Comparison of ENCODE assay signal across 9 cellular contexts in the genomic region with DNA sequence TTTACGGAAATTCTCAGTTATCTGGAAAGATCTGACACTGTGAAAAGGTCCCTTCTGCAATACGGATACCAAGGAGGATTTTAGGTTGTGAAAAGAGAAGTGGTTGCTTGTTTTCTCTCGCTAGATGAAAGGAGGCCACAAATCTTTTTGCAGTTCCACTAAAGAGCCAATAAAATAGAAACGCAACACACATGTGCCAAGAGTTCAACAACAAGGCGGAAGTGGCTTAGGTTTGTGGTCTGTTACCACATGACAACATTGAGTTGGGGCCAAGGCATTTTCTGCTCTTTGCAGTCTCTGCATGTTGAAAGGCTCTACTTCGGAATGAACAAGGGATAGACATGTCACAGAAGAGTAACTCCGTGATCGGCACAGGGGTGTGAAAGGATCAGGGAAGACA.
DNase-seq lines count a peak whose midpoint lies in the region; ATAC-seq and TF ChIP-seq lines count a peak whose summit lies in the region.
"Had no signal": no experiment of that assay in that cellular context is flagged by ENCODE, and none has a peak within 500 bp of the region (broad histone marks: within the 10 kb centered on the region; RNA-seq: fewer than 3 reads in every experiment).

No MANE protein-coding gene starts in this region.

- peaks cover 20% of the 10 kb centered on the region for H3K27me3 Mint-ChIP-seq in activated naive CD4-positive, alpha-beta T cell treated with anti-CD3 and anti-CD28 coated beads for 36 hours (ENCODE audit: low read depth)
- H3K27me3 Mint-ChIP-seq in nephron (ENCODE audit: low read depth), result no peaks in the 10 kb centered on the region

- H3K4me1 Mint-ChIP-seq in activated naive CD4-positive, alpha-beta T cell treated with anti-CD3 and anti-CD28 coated beads for 36 hours (ENCODE audit: low read depth), result peaks cover 16% of the 10 kb centered on the region
- peaks cover 37% of the 10 kb centered on the region for H3K4me1 Mint-ChIP-seq in nephron

- TF ChIP-seq CTCF in nephron (IDR thresholded peaks at IDR 0.05; ENCODE audit: unreplicated experiment in 3 of 3), result no peak

- no peak for TF ChIP-seq POLR2A in GM18505 (IDR thresholded peaks at IDR 0.05; ENCODE audit: borderline replicate concordance, extremely low read depth, insufficient read depth, insufficient read length)

- ATAC-seq in GM18505 (IDR thresholded peaks at IDR 0.05; ENCODE audit: unreplicated experiment) (peak; percentile 99), HG02571 (IDR thresholded peaks at IDR 0.05; ENCODE audit: unreplicated experiment) (peak; percentile 85)
- ATAC-seq: Panc1 had no signal

- no peaks in the 10 kb centered on the region for H3K36me3 Mint-ChIP-seq in activated naive CD4-positive, alpha-beta T cell treated with anti-CD3 and anti-CD28 coated beads for 36 hours (ENCODE audit: low read depth)
- no peaks in the 10 kb centered on the region for H3K36me3 Mint-ChIP-seq in nephron (ENCODE audit: low read depth)

- H3K9me3 Mint-ChIP-seq in activated naive CD4-positive, alpha-beta T cell treated with anti-CD3 and anti-CD28 coated beads for 36 hours, result no peaks in the 10 kb centered on the region
- peaks cover 3% of the 10 kb centered on the region for H3K9me3 Mint-ChIP-seq in nephron

- H3K27ac Mint-ChIP-seq in activated naive CD4-positive, alpha-beta T cell treated with anti-CD3 and anti-CD28 coated beads for 36 hours, result no peak overlapping the region
- peak overlapping the region; percentile 25 to 76 (median 67) for H3K27ac Mint-ChIP-seq in nephron

- CTCF ChIA-PET in activated naive CD4-positive, alpha-beta T cell treated with anti-CD3 and anti-CD28 coated beads for 36 hours (lab: Charles Lee), result no interaction called here

- intact Hi-C loops in activated naive CD4-positive, alpha-beta T cell treated with anti-CD3 and anti-CD28 coated beads for 36 hours (cut with micrococcal nuclease), result no loop called here

- DNase-seq in MV-4-11 (lab: John Stamatoyannopoulos, UW) (peak; percentile 99), COLO829 (ENCODE audit: low spot score) (no peak), NCI-H2081 treated with DMSO at 0.1 percent for 48 hours (lab: John Stamatoyannopoulos, UW) (no peak), NCI-H1048 (lab: John Stamatoyannopoulos, UW) (no peak)
- DNase-seq in activated naive CD4-positive, alpha-beta T cell treated with anti-CD3 and anti-CD28 coated beads for 36 hours, result peak; percentile 73

- no peak overlapping the region for H3K4me3 Mint-ChIP-seq in activated naive CD4-positive, alpha-beta T cell treated with anti-CD3 and anti-CD28 coated beads for 36 hours
- H3K4me3 Mint-ChIP-seq in nephron, result no peak overlapping the region

Comparison
In these comparisons a context has a peak if more than half of its experiments do, and no peak if none do; other contexts are left out.
1. DNase-seq: peak in MV-4-11 (single experiment) and activated naive CD4-positive, alpha-beta T cell treated with anti-CD3 and anti-CD28 coated beads for 36 hours (single experiment); none in COLO829 (single experiment), NCI-H2081 treated with DMSO at 0.1 percent for 48 hours (single experiment) and NCI-H1048 (single experiment).